9 cellular contexts compared by ENCODE assay signal in the genomic region with DNA sequence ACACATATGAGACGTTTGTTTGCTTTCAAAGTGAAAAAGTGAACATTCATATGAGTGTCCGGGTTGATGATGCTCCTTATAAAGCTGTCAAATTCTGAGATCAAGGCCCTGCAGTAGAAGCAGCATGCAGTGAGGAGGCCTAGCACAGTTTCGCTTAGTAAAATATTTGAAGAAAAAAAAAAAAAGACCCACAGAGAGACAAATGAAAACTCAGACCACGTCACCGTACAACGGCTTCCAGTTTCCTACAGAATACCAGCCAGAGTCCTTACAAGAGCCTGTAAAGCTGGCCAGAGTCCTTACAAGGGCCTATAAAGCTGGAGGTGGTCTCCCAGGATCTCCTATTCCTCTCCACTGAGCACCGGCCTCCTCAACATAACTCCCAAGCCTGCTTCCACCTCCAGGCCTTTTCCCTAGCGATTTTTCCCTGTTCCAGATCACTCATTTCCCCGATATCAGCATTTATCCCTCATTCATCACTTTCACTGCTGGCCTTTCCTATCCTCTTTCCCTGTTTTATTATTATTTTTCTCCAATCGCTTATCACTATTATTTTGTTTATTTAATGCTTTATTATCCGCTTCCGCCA. TPM values are rescaled to one million over a fixed set of nuclear protein-coding genes. Genes with fewer than 3 reads are reported as not detected.
A peak's percentile ranks its signal among the peaks of the same experiment; 100 is the strongest.
DNase-seq lines count a peak whose midpoint lies in the region; ATAC-seq, FAIRE-seq and TF ChIP-seq lines count a peak whose summit lies in the region.
"Had no signal": no experiment of that assay in that cellular context is flagged by ENCODE, and none has a peak within 500 bp of the region (broad histone marks: within the 10 kb centered on the region; RNA-seq: fewer than 3 reads in every experiment).

No MANE protein-coding gene starts in this region.

- no peaks in the 10 kb centered on the region for H3K9me1 ChIP-seq in endothelial cell of umbilical vein (replicated peaks; ENCODE audit: control insufficient read depth, extremely low read depth, insufficient read depth, low read length)

- H3K9me3 ChIP-seq in endothelial cell of umbilical vein (replicated peaks; ENCODE audit: control insufficient read depth, insufficient read depth, low read length) (no peaks in the 10 kb centered on the region), vagina (no peaks in the 10 kb centered on the region)

- H3K27me3 ChIP-seq in endothelial cell of umbilical vein (ENCODE audit: control insufficient read depth in 2 of 2, insufficient read depth in 2 of 2, low read length in 2 of 2) (no peaks in the 10 kb centered on the region), vagina (no peaks in the 10 kb centered on the region)

- peak overlapping the region; percentile 95 for H3K4me3 Mint-ChIP-seq in natural killer cell

- peaks cover 19% of the 10 kb centered on the region for H3K36me3 Mint-ChIP-seq in natural killer cell

- H3K36me3 ChIP-seq in endothelial cell of umbilical vein (ENCODE audit: control insufficient read depth in 2 of 2, extremely low read depth in 1 of 2, insufficient read depth in 2 of 2, low read length in 2 of 2), result no peaks in the 10 kb centered on the region
- no peaks in the 10 kb centered on the region for H3K36me3 ChIP-seq in vagina

- peak overlapping the region; percentile 77 for H3K9ac ChIP-seq in endothelial cell of umbilical vein (replicated peaks; ENCODE audit: extremely low read depth, insufficient read depth, low read length)

- TF ChIP-seq POLR2A in endothelial cell of umbilical vein (IDR thresholded peaks at IDR 0.05; ENCODE audit: low read depth, low read length), result no peak
- no peak for TF ChIP-seq POLR2A in vagina (IDR thresholded peaks at IDR 0.05)

- intact Hi-C loops in endothelial cell of umbilical vein (cut with micrococcal nuclease), result loop anchor here (1.0 kb wide), 4 partner anchors 15 to 225 kb away; no protein-coding TSS in a partner anchor
- intact Hi-C loops in natural killer cell (cut with micrococcal nuclease), result loop anchor here (1.0 to 10.0 kb wide), 9 partner anchors 15 to 1218 kb away; a partner anchor contains a TSS
- intact Hi-C loops in vagina (cut with DNase I), result loop anchor here (10.0 kb wide), 1 partner anchor 512 kb away; a partner anchor contains a TSS

- H4K20me1 ChIP-seq in endothelial cell of umbilical vein (replicated peaks; ENCODE audit: control insufficient read depth, extremely low read depth, insufficient read depth, low read length), result no peaks in the 10 kb centered on the region

- FAIRE-seq in endothelial cell of umbilical vein (lab: Jason Lieb, UNC), result no peak
- FAIRE-seq: endometrium had no signal

- no TSS peak for BruUV-seq in endothelial cell of umbilical vein (replicated peaks; lab: Mats Ljungman, UMichigan)

- H3K79me2 ChIP-seq in endothelial cell of umbilical vein (ENCODE audit: control insufficient read depth, insufficient read depth, low read length), result peaks cover 21% of the 10 kb centered on the region

- ATAC-seq in natural killer cell (no peak), HG03135 (IDR thresholded peaks at IDR 0.05; ENCODE audit: unreplicated experiment) (no peak)

- peaks cover 21% of the 10 kb centered on the region for H3K4me1 ChIP-seq in endothelial cell of umbilical vein (ENCODE audit: control insufficient read depth, extremely low read depth, insufficient read depth, low read length)
- peaks cover 36% of the 10 kb centered on the region for H3K4me1 ChIP-seq in vagina

- H3K27ac ChIP-seq in VCaP (peak overlapping the region; percentile 95), endothelial cell of umbilical vein (ENCODE audit: insufficient read depth, low read depth, low read length) (peak overlapping the region; percentile 85), vagina (peak overlapping the region; percentile 93)

- H3K27me3 Mint-ChIP-seq in natural killer cell (ENCODE audit: low read depth in 2 of 2), result peaks cover 8 to 11% of the 10 kb centered on the region in 2 donors

- H3K9me3 Mint-ChIP-seq in natural killer cell, result peaks cover 0 to 3% of the 10 kb centered on the region in 2 donors

- H2AFZ ChIP-seq in endothelial cell of umbilical vein (ENCODE audit: low read depth, low read length), result peak overlapping the region; percentile 100

- CTCF ChIA-PET in endothelial cell of umbilical vein (lab: Charles Lee), result interaction anchor here (1.0 to 3.7 kb wide), 7 partner anchors 15 to 256 kb away, joined by 3 to 42 read pairs (median 10); no protein-coding TSS in a partner anchor

- no peak for TF ChIP-seq CTCF in LNCaP clone FGC (IDR thresholded peaks at IDR 0.05; ENCODE audit: control insufficient read depth, extremely low read depth, insufficient read depth)
- TF ChIP-seq CTCF in VCaP (conservative IDR thresholded peaks at IDR 0.05), result no peak
- no peak for TF ChIP-seq CTCF in endothelial cell of umbilical vein (IDR thresholded peaks at IDR 0.05; ENCODE audit: extremely low read depth in 1 of 2, insufficient read depth in 1 of 2, low read depth in 1 of 2, low read length in 2 of 2)
- TF ChIP-seq CTCF in natural killer cell (IDR thresholded peaks at IDR 0.05), result no peak
- no peak for TF ChIP-seq CTCF in vagina (IDR thresholded peaks at IDR 0.05)

- H3K4me3 ChIP-seq in LNCaP clone FGC (ENCODE audit: low read depth, low read length), result peak overlapping the region; percentile 80
- peak overlapping the region; percentile 60 to 87 (median 82) for H3K4me3 ChIP-seq in endothelial cell of umbilical vein (replicated peaks in 1 of 3; ENCODE audit: insufficient read depth in 1 of 3, low read depth in 1 of 3, low read length in 3 of 3)
- peak overlapping the region; percentile 71 to 74 for H3K4me3 ChIP-seq in vagina

- dilution Hi-C loops in endothelial cell of umbilical vein (cut with MboI; ENCODE audit: extremely low pct_ligation_motif_present, low sequenced_read_pairs), result loop anchor here (25.0 kb wide), 1 partner anchor 199 kb away; no protein-coding TSS in a partner anchor

- H3K4me1 Mint-ChIP-seq in natural killer cell, result peaks cover 69 to 71% of the 10 kb centered on the region in 2 donors

- peak overlapping the region; percentile 61 for H3K4me2 ChIP-seq in endothelial cell of umbilical vein (ENCODE audit: insufficient read depth, low read length)

- POLR2A ChIA-PET in endothelial cell of umbilical vein (lab: Charles Lee), result no interaction called here

- H3K27ac Mint-ChIP-seq in natural killer cell, result peak overlapping the region; percentile 99 to 100

- peak; percentile 26 for DNase-seq in NK-92 treated with Interleukin-12 subunit alpha and Interleukin-12 subunit beta, amount 100 ng/mL, for 24 hours (lab: John Stamatoyannopoulos, UW)
- DNase-seq in NK-92 (lab: John Stamatoyannopoulos, UW; ENCODE audit: unreplicated experiment) (no peak), LNCaP clone FGC (ENCODE audit: low read depth) (no peak), endothelial cell of umbilical vein (ENCODE audit: low read depth, low spot score) (peak; percentile 58), natural killer cell (peak; percentile 25), vagina (ENCODE audit: extremely low spot score in 2 of 2) (no peak)

TF ChIP-seq in endothelial cell of umbilical vein, 7 proteins besides CTCF, POLR2A, EP300 and RAD21:
- no peak for TF ChIP-seq MYC (IDR thresholded peaks at IDR 0.05; ENCODE audit: low read depth, low read length)

RNA-seq across cellular contexts. Expression of a gene that starts 1.5 kb away (rescaled TPM):
- total RNA-seq in endothelial cell of umbilical vein (33.7 and 36.9 TPM in 2 replicates), natural killer cell (10 to 100 TPM; 55.7 to 80.6 (median 70.3) TPM), vagina (58.4 TPM)
- 12.3 and 13.1 TPM in 2 replicates for polyA plus RNA-seq in endothelial cell of umbilical vein
- 25.9 and 32.8 TPM in 2 replicates for polyA plus RNA-seq in endothelial cell of umbilical vein (2011; cell fraction: cytosol; rRNA removed)
- 14.0 and 17.9 TPM in 2 replicates for polyA plus RNA-seq in endothelial cell of umbilical vein (2011; cell fraction: nucleus; rRNA removed)
- 28.5 and 43.6 TPM in 2 replicates for polyA plus RNA-seq in endothelial cell of umbilical vein (2012)
- polyA minus RNA-seq in endothelial cell of umbilical vein, result 17.4 and 18.0 TPM in 2 replicates
- polyA minus RNA-seq in endothelial cell of umbilical vein (2011; cell fraction: cytosol; rRNA and poly(A)+ RNA removed), result 15.0 TPM
- polyA minus RNA-seq in endothelial cell of umbilical vein (2011; cell fraction: nucleus; rRNA and poly(A)+ RNA removed), result 3.8 and 7.7 TPM in 2 replicates

RNA-seq across cellular contexts. Expression of a gene that starts 36.6 kb away (rescaled TPM):
- total RNA-seq in endothelial cell of umbilical vein, result not detected in 2 replicates
- polyA plus RNA-seq in endothelial cell of umbilical vein, result not detected in 2 replicates
- not detected in 2 replicates for polyA plus RNA-seq in endothelial cell of umbilical vein (2011; cell fraction: cytosol; rRNA removed)
- polyA plus RNA-seq in endothelial cell of umbilical vein (2011; cell fraction: nucleus; rRNA removed), result not detected in 2 replicates
- not detected in 2 replicates for polyA plus RNA-seq in endothelial cell of umbilical vein (2012)
- not detected in 2 replicates for polyA minus RNA-seq in endothelial cell of umbilical vein
- not detected for polyA minus RNA-seq in endothelial cell of umbilical vein (2011; cell fraction: cytosol; rRNA and poly(A)+ RNA removed)
- not detected in 2 replicates for polyA minus RNA-seq in endothelial cell of umbilical vein (2011; cell fraction: nucleus; rRNA and poly(A)+ RNA removed)
- not detected for total RNA-seq in natural killer cell
- not detected for total RNA-seq in vagina

Comparison
In these comparisons a context has a peak if more than half of its experiments do, and no peak if none do; other contexts are left out.
1. DNase-seq: peak in NK-92 treated with Interleukin-12 subunit alpha and Interleukin-12 subunit beta, amount 100 ng/mL, for 24 hours (single experiment), endothelial cell of umbilical vein (single experiment) and natural killer cell (single experiment); none in NK-92 (single experiment), LNCaP clone FGC (single experiment) and vagina (0 of 2).
2. Peak in every context shown above with its lines, with median percentiles within 50 percentile points of each other: H3K4me3 ChIP-seq and H3K27ac ChIP-seq.